1 cellular context compared by ENCODE assay signal in genomic region chr19:44907613-44908012, GRCh38.
TF ChIP-seq lines count a peak whose summit lies in the region.

No MANE protein-coding gene starts in this region.

TF ChIP-seq in GM23338, 12 proteins besides CTCF, POLR2A, EP300 and RAD21 (continued from another document):
- no peak for TF ChIP-seq ZNF462 (CRISPR knock-in tag; IDR thresholded peaks at IDR 0.05)
- no peak for TF ChIP-seq NANOG (IDR thresholded peaks at IDR 0.05; ENCODE audit: borderline replicate concordance)
- no peak for TF ChIP-seq CREB1 (CRISPR knock-in tag; IDR thresholded peaks at IDR 0.05; ENCODE audit: low read depth)
- TF ChIP-seq EZH2phosphoT487 (IDR thresholded peaks at IDR 0.05; ENCODE audit: unreplicated experiment): no peak
- no peak for TF ChIP-seq ZNF331 (CRISPR knock-in tag; IDR thresholded peaks at IDR 0.05; ENCODE audit: low read depth)
- TF ChIP-seq, protein P1, sequence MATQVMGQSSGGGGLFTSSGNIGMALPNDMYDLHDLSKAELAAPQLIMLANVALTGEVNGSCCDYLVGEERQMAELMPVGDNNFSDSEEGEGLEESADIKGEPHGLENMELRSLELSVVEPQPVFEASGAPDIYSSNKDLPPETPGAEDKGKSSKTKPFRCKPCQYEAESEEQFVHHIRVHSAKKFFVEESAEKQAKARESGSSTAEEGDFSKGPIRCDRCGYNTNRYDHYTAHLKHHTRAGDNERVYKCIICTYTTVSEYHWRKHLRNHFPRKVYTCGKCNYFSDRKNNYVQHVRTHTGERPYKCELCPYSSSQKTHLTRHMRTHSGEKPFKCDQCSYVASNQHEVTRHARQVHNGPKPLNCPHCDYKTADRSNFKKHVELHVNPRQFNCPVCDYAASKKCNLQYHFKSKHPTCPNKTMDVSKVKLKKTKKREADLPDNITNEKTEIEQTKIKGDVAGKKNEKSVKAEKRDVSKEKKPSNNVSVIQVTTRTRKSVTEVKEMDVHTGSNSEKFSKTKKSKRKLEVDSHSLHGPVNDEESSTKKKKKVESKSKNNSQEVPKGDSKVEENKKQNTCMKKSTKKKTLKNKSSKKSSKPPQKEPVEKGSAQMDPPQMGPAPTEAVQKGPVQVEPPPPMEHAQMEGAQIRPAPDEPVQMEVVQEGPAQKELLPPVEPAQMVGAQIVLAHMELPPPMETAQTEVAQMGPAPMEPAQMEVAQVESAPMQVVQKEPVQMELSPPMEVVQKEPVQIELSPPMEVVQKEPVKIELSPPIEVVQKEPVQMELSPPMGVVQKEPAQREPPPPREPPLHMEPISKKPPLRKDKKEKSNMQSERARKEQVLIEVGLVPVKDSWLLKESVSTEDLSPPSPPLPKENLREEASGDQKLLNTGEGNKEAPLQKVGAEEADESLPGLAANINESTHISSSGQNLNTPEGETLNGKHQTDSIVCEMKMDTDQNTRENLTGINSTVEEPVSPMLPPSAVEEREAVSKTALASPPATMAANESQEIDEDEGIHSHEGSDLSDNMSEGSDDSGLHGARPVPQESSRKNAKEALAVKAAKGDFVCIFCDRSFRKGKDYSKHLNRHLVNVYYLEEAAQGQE (IDR thresholded peaks at IDR 0.05; ENCODE audit: unreplicated experiment): no peak
- TF ChIP-seq ZNF114 (CRISPR knock-in tag; IDR thresholded peaks at IDR 0.05): no peak
- TF ChIP-seq STAT1 (IDR thresholded peaks at IDR 0.05; ENCODE audit: unreplicated experiment): no peak
- TF ChIP-seq POLR2AphosphoS5 (IDR thresholded peaks at IDR 0.05; ENCODE audit: low read depth): no peak
